ENCODE assay signal across 8 cellular contexts in the genomic region with DNA sequence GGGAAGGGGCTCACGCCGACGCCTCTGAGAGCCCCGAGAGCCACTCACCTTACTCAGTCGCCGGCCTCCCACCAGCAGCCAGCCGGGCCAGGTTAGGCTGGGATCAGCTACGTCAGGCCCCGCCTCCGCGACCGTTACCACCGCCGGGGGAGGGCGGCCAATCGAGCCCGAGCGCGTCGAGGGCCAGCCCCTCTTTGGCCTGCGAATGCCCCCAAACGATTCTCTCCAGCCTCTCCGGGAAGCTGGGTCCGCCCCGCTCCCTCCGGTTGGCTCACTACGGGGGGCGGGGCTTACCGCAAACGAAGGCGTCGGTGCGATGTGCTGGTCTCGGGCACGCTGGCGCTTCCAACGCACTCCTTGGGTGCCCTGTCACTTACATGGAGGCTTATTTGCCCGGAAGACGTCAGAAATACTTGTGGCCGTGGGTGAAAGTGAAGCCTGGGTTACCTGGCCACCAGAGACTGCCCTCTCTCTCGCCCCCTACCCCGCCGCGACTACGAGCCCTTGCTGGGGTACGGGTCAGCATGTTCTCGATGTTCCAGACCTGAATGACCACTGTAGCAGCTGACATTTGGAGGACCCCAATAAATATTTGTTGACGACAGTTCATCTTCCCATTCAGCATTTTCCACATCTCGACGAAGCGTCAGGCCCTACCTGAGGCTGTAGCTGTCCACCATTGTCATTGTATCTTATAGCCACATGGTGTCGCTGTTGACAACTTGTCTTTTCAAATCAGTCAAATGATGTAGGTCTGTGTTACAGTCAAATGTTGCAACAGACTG. TPM values are rescaled to one million over a fixed set of nuclear protein-coding genes. Genes with fewer than 3 reads are reported as not detected.
DNase-seq lines count a peak whose midpoint lies in the region; ATAC-seq and TF ChIP-seq lines count a peak whose summit lies in the region.

A gene with protein sequence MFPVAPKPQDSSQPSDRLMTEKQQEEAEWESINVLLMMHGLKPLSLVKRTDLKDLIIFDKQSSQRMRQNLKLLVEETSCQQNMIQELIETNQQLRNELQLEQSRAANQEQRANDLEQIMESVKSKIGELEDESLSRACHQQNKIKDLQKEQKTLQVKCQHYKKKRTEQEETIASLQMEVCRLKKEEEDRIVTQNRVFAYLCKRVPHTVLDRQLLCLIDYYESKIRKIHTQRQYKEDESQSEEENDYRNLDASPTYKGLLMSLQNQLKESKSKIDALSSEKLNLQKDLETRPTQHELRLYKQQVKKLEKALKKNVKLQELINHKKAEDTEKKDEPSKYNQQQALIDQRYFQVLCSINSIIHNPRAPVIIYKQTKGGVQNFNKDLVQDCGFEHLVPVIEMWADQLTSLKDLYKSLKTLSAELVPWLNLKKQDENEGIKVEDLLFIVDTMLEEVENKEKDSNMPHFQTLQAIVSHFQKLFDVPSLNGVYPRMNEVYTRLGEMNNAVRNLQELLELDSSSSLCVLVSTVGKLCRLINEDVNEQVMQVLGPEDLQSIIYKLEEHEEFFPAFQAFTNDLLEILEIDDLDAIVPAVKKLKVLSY (minus strand): TSS at position 111 of the 785 bp plus-strand sequence. CDS start 21,333 bp downstream, outside the sequence.

- peak within 1 kb of the TSS; percentile 92 for H3K4me3 ChIP-seq in AG10803 (ENCODE audit: low read length)

- H3K9me3 Mint-ChIP-seq in effector memory CD8-positive, alpha-beta T cell: no peaks in the 10 kb centered on the region

- peak; percentile 92 for TF ChIP-seq CTCF in AG10803 (conservative IDR thresholded peaks at IDR 0.05; ENCODE audit: low read length)

- peaks cover 18% of the 10 kb centered on the region for H3K36me3 Mint-ChIP-seq in effector memory CD8-positive, alpha-beta T cell (ENCODE audit: insufficient read depth)

- ATAC-seq in GM19351 (IDR thresholded peaks at IDR 0.05; ENCODE audit: unreplicated experiment): peak; percentile 82
- peak; percentile 81 for ATAC-seq in HG03558 (IDR thresholded peaks at IDR 0.05; ENCODE audit: extremely low read depth, unreplicated experiment)
- peak; percentile 92 for ATAC-seq in effector memory CD8-positive, alpha-beta T cell (replicated peaks)

- H3K27me3 Mint-ChIP-seq in effector memory CD8-positive, alpha-beta T cell: no peaks in the 10 kb centered on the region

- peak within 1 kb of the TSS; percentile 88 to 99 for H3K4me3 Mint-ChIP-seq in effector memory CD8-positive, alpha-beta T cell

- DNase-seq in AG10803 (ENCODE audit: low read depth): peak; percentile 92
- DNase-seq in activated CD4-positive, alpha-beta T cell treated with anti-CD3 and anti-CD28 coated beads, Interleukin-2, amount 50 U/mL, for 1 hour: peak; percentile 88
- DNase-seq in effector memory CD8-positive, alpha-beta T cell: peak; percentile 86 to 90 (median 89)
- peak; percentile 96 for DNase-seq in mesenteric fat pad (ENCODE audit: low spot score)
- DNase-seq in stimulated activated CD8-positive, alpha-beta memory T cell treated with anti-CD3 and anti-CD28 coated beads, Interleukin-15, amount 100 ng/mL, for 48 hours (ENCODE audit: low read depth in 2 of 2): peak; percentile 83 to 89
- DNase-seq in NCI-H1092 (lab: John Stamatoyannopoulos, UW): no peak

- peaks cover 9 to 14% of the 10 kb centered on the region in 2 donors for H3K4me1 Mint-ChIP-seq in effector memory CD8-positive, alpha-beta T cell (ENCODE audit: low read depth in 2 of 2)

- H3K27ac Mint-ChIP-seq in effector memory CD8-positive, alpha-beta T cell: peak within 1 kb of the TSS; percentile 94 to 98

RNA-seq across cellular contexts. Expression of the gene that starts here (rescaled TPM):
- total RNA-seq in mesenteric fat pad: 14.2 TPM
